8 cellular contexts compared by ENCODE assay signal in genomic region chr7:55280031-55280454, GRCh38.
DNase-seq lines count a peak whose midpoint lies in the region; ATAC-seq and TF ChIP-seq lines count a peak whose summit lies in the region.

No MANE protein-coding gene starts in this region.

- no peak overlapping the region for H3K4me3 Mint-ChIP-seq in CD4-positive, alpha-beta T cell
- H3K4me3 Mint-ChIP-seq in activated CD4-positive, alpha-beta T cell treated with anti-CD3 and anti-CD28 coated beads, Interleukin-2, amount 10 ng/mL, durations not matched to agents 24 days and 14 days = no peak overlapping the region

- no peaks in the 10 kb centered on the region for H3K4me1 Mint-ChIP-seq in CD4-positive, alpha-beta T cell (ENCODE audit: low read depth)
- peaks cover 2% of the 10 kb centered on the region for H3K4me1 Mint-ChIP-seq in activated CD4-positive, alpha-beta T cell treated with anti-CD3 and anti-CD28 coated beads, Interleukin-2, amount 10 ng/mL, durations not matched to agents 24 days and 14 days

- no peak overlapping the region for H3K27ac ChIP-seq in CD4-positive, alpha-beta T cell (ENCODE audit: low read depth, low read length)
- H3K27ac ChIP-seq in lower lobe of right lung = no peak overlapping the region

- peak; percentile 63 for ATAC-seq in CD4-positive, alpha-beta T cell (ENCODE audit: poor library complexity)
- ATAC-seq in GM19043 (IDR thresholded peaks at IDR 0.05; ENCODE audit: low read depth, unreplicated experiment) (peak; percentile 95), HG03196 (IDR thresholded peaks at IDR 0.05; ENCODE audit: unreplicated experiment) (peak; percentile 87), lower lobe of right lung (peak; percentile 77 to 85)

- POLR2A ChIA-PET in CD4-positive, alpha-beta T cell (lab: Charles Lee) = no interaction called here

- H3K4me3 ChIP-seq in lower lobe of right lung = no peak overlapping the region

- no peaks in the 10 kb centered on the region for H3K4me1 ChIP-seq in lower lobe of right lung

- H3K27me3 Mint-ChIP-seq in CD4-positive, alpha-beta T cell = peaks cover 4% of the 10 kb centered on the region
- H3K27me3 Mint-ChIP-seq in activated CD4-positive, alpha-beta T cell treated with anti-CD3 and anti-CD28 coated beads, Interleukin-2, amount 10 ng/mL, durations not matched to agents 24 days and 14 days = peaks cover 1% of the 10 kb centered on the region

- intact Hi-C loops in CD4-positive, alpha-beta T cell (cut with DNase I, micrococcal nuclease) = loop anchor here (1.0 to 10.0 kb wide), 3 partner anchors 135 to 685 kb away; partner anchors contain the start of gene NIPSNAP2 (in 1 of the 2)
- intact Hi-C loops in activated CD4-positive, alpha-beta T cell treated with anti-CD3 and anti-CD28 coated beads, Interleukin-2, amount 10 ng/mL, durations not matched to agents 24 days and 14 days (cut with micrococcal nuclease) = loop anchor here (1.0 to 5.0 kb wide), 2 partner anchors 135 to 317 kb away; no protein-coding TSS in a partner anchor
- intact Hi-C loops in lower lobe of right lung (cut with DNase I) = loop anchor here (10.0 kb wide), 1 partner anchor 135 kb away; no protein-coding TSS in a partner anchor

- H3K36me3 ChIP-seq in lower lobe of right lung = no peaks in the 10 kb centered on the region

- no peaks in the 10 kb centered on the region for H3K9me3 ChIP-seq in CD4-positive, alpha-beta T cell (ENCODE audit: control insufficient read depth, low read length)
- no peaks in the 10 kb centered on the region for H3K9me3 ChIP-seq in lower lobe of right lung

- CTCF ChIA-PET in CD4-positive, alpha-beta T cell (lab: Charles Lee) = interaction anchor here (0.6 to 2.0 kb wide), 4 partner anchors 135 to 495 kb away, joined by 3 to 10 read pairs (median 4); no protein-coding TSS in a partner anchor

- H3K36me3 Mint-ChIP-seq in CD4-positive, alpha-beta T cell (ENCODE audit: low read depth) = no peaks in the 10 kb centered on the region
- H3K36me3 Mint-ChIP-seq in activated CD4-positive, alpha-beta T cell treated with anti-CD3 and anti-CD28 coated beads, Interleukin-2, amount 10 ng/mL, durations not matched to agents 24 days and 14 days (ENCODE audit: low read depth) = no peaks in the 10 kb centered on the region

- no peaks in the 10 kb centered on the region for H3K27me3 ChIP-seq in CD4-positive, alpha-beta T cell (ENCODE audit: control insufficient read depth, insufficient read depth, low read length)
- H3K27me3 ChIP-seq in lower lobe of right lung (ENCODE audit: low read depth) = no peaks in the 10 kb centered on the region

- TF ChIP-seq CTCF in CD4-positive, alpha-beta T cell (IDR thresholded peaks at IDR 0.05) = peak; percentile 71
- TF ChIP-seq CTCF in lower lobe of right lung (IDR thresholded peaks at IDR 0.05) = peak; percentile 60

- no peak overlapping the region for H3K27ac Mint-ChIP-seq in CD4-positive, alpha-beta T cell
- H3K27ac Mint-ChIP-seq in activated CD4-positive, alpha-beta T cell treated with anti-CD3 and anti-CD28 coated beads, Interleukin-2, amount 10 ng/mL, durations not matched to agents 24 days and 14 days = peak overlapping the region; percentile 29

- no peaks in the 10 kb centered on the region for H3K9me3 Mint-ChIP-seq in CD4-positive, alpha-beta T cell
- no peaks in the 10 kb centered on the region for H3K9me3 Mint-ChIP-seq in activated CD4-positive, alpha-beta T cell treated with anti-CD3 and anti-CD28 coated beads, Interleukin-2, amount 10 ng/mL, durations not matched to agents 24 days and 14 days

- peak; percentile 23 to 50 (median 38) for DNase-seq in CD4-positive, alpha-beta T cell
- peak; percentile 22 for DNase-seq in NCI-H510A (lab: John Stamatoyannopoulos, UW)
- peak; percentile 89 for DNase-seq in activated CD4-positive, alpha-beta T cell treated with anti-CD3 and anti-CD28 coated beads, Interleukin-2, amount 10 ng/mL, durations not matched to agents 24 days and 14 days
- DNase-seq in dermis blood vessel endothelial cell = peak; percentile 85
- DNase-seq in lower lobe of right lung = no peak
- DNase-seq in stimulated activated CD8-positive, alpha-beta memory T cell treated with anti-CD3 and anti-CD28 coated beads, Interleukin-2, amount 100 ng/mL, for 1 hour (ENCODE audit: low read depth in 2 of 2) = peak; percentile 19 to 21
